In the genomic region with DNA sequence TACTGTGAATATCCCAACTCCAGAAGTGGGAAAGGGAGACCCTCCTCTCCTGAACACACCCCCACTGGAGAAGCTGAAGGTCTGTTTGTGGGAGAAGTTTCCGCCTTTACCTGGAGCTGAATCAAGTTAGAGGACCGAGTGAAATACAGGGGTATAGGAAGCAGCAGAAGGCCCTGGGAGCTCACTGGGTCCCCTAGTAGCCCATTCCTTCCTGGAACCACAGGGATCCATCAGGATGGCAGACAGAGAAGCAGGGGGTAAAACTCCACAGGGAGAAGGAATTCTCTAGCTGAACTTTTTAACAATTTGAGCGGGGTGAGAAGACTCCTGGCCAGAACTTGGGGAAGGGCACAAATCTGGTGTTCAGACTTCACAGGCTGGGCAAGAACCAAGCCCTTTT, we compare ENCODE assay signal across 14 cellular contexts.
DNase-seq lines count a peak whose midpoint lies in the region; ATAC-seq and TF ChIP-seq lines count a peak whose summit lies in the region.
"Had no signal": no experiment of that assay in that cellular context is flagged by ENCODE, and none has a peak within 500 bp of the region (broad histone marks: within the 10 kb centered on the region; RNA-seq: fewer than 3 reads in every experiment).

No MANE protein-coding gene starts in this region.

- H3K36me3 ChIP-seq in HCT116 (ENCODE audit: control insufficient read depth in 1 of 2, insufficient read depth in 2 of 2, low read length in 2 of 2) (no peaks in the 10 kb centered on the region), spleen (no peaks in the 10 kb centered on the region)
- H3K36me3 ChIP-seq: BE2C had no signal

- TF ChIP-seq POLR2A in HCT116 (IDR thresholded peaks at IDR 0.05; ENCODE audit: borderline replicate concordance, extremely low read depth, insufficient read depth, insufficient read length) (no peak), spleen (IDR thresholded peaks at IDR 0.05) (no peak)

- H3K4me1 Mint-ChIP-seq in stimulated activated effector memory CD8-positive, alpha-beta T cell treated with anti-CD3 and anti-CD28 coated beads, Interleukin-12 subunit alpha, Interleukin-12 subunit beta, amount 100 ng/mL, for 72 hours, result no peaks in the 10 kb centered on the region
- H3K4me1 Mint-ChIP-seq: CD4-positive, alpha-beta memory T cell had no signal

- H3K4me3 ChIP-seq in HCT116 (replicated peaks in 1 of 2; ENCODE audit: low read depth in 1 of 2, low read length in 2 of 2) (no peak overlapping the region), spleen (no peak overlapping the region)

- intact Hi-C loops in Right ventricle myocardium inferior (cut with DNase I) (no loop called here), cardiac septum (cut with DNase I) (no loop called here), HCT116 (cut with micrococcal nuclease) (no loop called here), spleen (cut with DNase I; ENCODE audit: low total_unique reads) (no loop called here)

- no peaks in the 10 kb centered on the region for H4K20me1 ChIP-seq in HCT116 (ENCODE audit: insufficient read depth)

- no TSS peak for BruUV-seq in HCT116 (replicated peaks; lab: Mats Ljungman, UMichigan)

- H3K27ac Mint-ChIP-seq in stimulated activated effector memory CD8-positive, alpha-beta T cell treated with anti-CD3 and anti-CD28 coated beads, Interleukin-12 subunit alpha, Interleukin-12 subunit beta, amount 100 ng/mL, for 72 hours, result no peak overlapping the region

- H3K4me1 ChIP-seq in HCT116 (ENCODE audit: control insufficient read depth in 1 of 2, insufficient read depth in 2 of 2, low read length in 2 of 2), result no peaks in the 10 kb centered on the region
- no peaks in the 10 kb centered on the region for H3K4me1 ChIP-seq in spleen
- H3K4me1 ChIP-seq: BE2C had no signal

- no peak overlapping the region for H3K9ac ChIP-seq in HCT116 (ENCODE audit: low read length)

- RAD21 ChIA-PET in HCT116 (lab: Charles Lee; ENCODE audit: low non-redundant PET in 1 of 2, low total read pairs in 2 of 2, uncharacterized antibody in 2 of 2, unreplicated experiment in 2 of 2), result no interaction called here

- H3K4me3 Mint-ChIP-seq in stimulated activated effector memory CD8-positive, alpha-beta T cell treated with anti-CD3 and anti-CD28 coated beads, Interleukin-12 subunit alpha, Interleukin-12 subunit beta, amount 100 ng/mL, for 72 hours, result no peak overlapping the region
- H3K4me3 Mint-ChIP-seq: CD4-positive, alpha-beta memory T cell had no signal

- ATAC-seq in Right ventricle myocardium inferior (no peak), HCT116 (peak; percentile 74), HG02973 (IDR thresholded peaks at IDR 0.05; ENCODE audit: unreplicated experiment) (no peak), HG03342 (IDR thresholded peaks at IDR 0.05; ENCODE audit: unreplicated experiment) (no peak)
- ATAC-seq in stimulated activated effector memory CD8-positive, alpha-beta T cell treated with anti-CD3 and anti-CD28 coated beads, Interleukin-12 subunit alpha, Interleukin-12 subunit beta, amount 100 ng/mL, for 72 hours, result no peak

- WGBS in spleen, 5 donors, result 78 to 91% (median 88%) methylated on average over 3 of the region's 3 CpGs

- H3K9me2 ChIP-seq in HCT116 (ENCODE audit: insufficient read depth), result no peaks in the 10 kb centered on the region

- no peak overlapping the region for H3K4me2 ChIP-seq in HCT116 (ENCODE audit: low read length)

- TF ChIP-seq CTCF in HCT116 (IDR thresholded peaks at IDR 0.05 in 2 of 3, conservative IDR thresholded peaks at IDR 0.05 in 1 of 3; ENCODE audit: borderline replicate concordance in 1 of 3, insufficient read depth in 1 of 3, low read depth in 2 of 3, low read length in 2 of 3), result peak in 2 of 3 experiments; percentile 33 to 42; a peak in 4 of 6 replicates
- TF ChIP-seq CTCF in spleen (IDR thresholded peaks at IDR 0.05 in 8 of 11, conservative IDR thresholded peaks at IDR 0.05 in 3 of 11), result no peak

- no peaks in the 10 kb centered on the region for H3K79me2 ChIP-seq in HCT116 (ENCODE audit: insufficient read depth, low read length)

- H3K9me3 Mint-ChIP-seq in stimulated activated effector memory CD8-positive, alpha-beta T cell treated with anti-CD3 and anti-CD28 coated beads, Interleukin-12 subunit alpha, Interleukin-12 subunit beta, amount 100 ng/mL, for 72 hours, result no peaks in the 10 kb centered on the region
- H3K9me3 Mint-ChIP-seq: CD4-positive, alpha-beta memory T cell had no signal

- no peak overlapping the region for H2AFZ ChIP-seq in HCT116 (ENCODE audit: low read depth, low read length, poor library complexity, severe bottlenecking)

- DNase-seq in Right ventricle myocardium inferior (ENCODE audit: missing footprints), result peak; percentile 8
- DNase-seq in cardiac septum (ENCODE audit: low spot score), result no peak
- no peak for DNase-seq in HCT116 (ENCODE audit: low read depth, low spot score)
- peak; percentile 50 for DNase-seq in islet precursor cell
- DNase-seq in spleen, result peak; percentile 33
- no peak for DNase-seq in stimulated activated effector memory CD8-positive, alpha-beta T cell treated with anti-CD3 and anti-CD28 coated beads, Interleukin-12 subunit alpha, Interleukin-12 subunit beta, amount 100 ng/mL, for 72 hours (ENCODE audit: low spot score in 2 of 2)
- DNase-seq: BE2C; CD4-positive, alpha-beta memory T cell; DMS79; HCEC 1CT; IMR-90 had no signal

- H3K27me3 ChIP-seq in HCT116 (ENCODE audit: insufficient read depth, low read length), result no peaks in the 10 kb centered on the region
- H3K27me3 ChIP-seq in spleen (replicated peaks in 1 of 7), result peaks cover 0 to 41% (median 0%) of the 10 kb centered on the region in 7 donors
- H3K27me3 ChIP-seq: BE2C had no signal

- no peaks in the 10 kb centered on the region for H3K9me3 ChIP-seq in HCT116 (ENCODE audit: control insufficient read depth in 1 of 2, insufficient read depth in 1 of 2, low read depth in 1 of 2, low read length in 2 of 2)
- no peaks in the 10 kb centered on the region for H3K9me3 ChIP-seq in spleen
- H3K9me3 ChIP-seq: BE2C had no signal

- CTCF ChIA-PET in HCT116 (lab: Charles Lee), result interaction anchor here (1.1 kb wide), 1 partner anchor 48 kb away, joined by 3 read pairs; no protein-coding TSS in a partner anchor

- no peak overlapping the region for H3K27ac ChIP-seq in HCT116 (ENCODE audit: low read depth, low read length)
- no peak overlapping the region for H3K27ac ChIP-seq in spleen
- H3K27ac ChIP-seq: C4-2B had no signal

- TF ChIP-seq RAD21 in HCT116 (IDR thresholded peaks at IDR 0.05; ENCODE audit: low read depth), result no peak

- H3K36me3 Mint-ChIP-seq in stimulated activated effector memory CD8-positive, alpha-beta T cell treated with anti-CD3 and anti-CD28 coated beads, Interleukin-12 subunit alpha, Interleukin-12 subunit beta, amount 100 ng/mL, for 72 hours, result no peaks in the 10 kb centered on the region
- H3K36me3 Mint-ChIP-seq: CD4-positive, alpha-beta memory T cell had no signal

- POLR2A ChIA-PET in HCT116 (lab: Charles Lee), result no interaction called here

TF ChIP-seq in HCT116, 20 proteins besides CTCF, POLR2A, EP300 and RAD21:
- TF ChIP-seq SRF (IDR thresholded peaks at IDR 0.05; ENCODE audit: low read depth) (no peak), SP1 (IDR thresholded peaks at IDR 0.05; ENCODE audit: low read depth) (no peak), YY1 (IDR thresholded peaks at IDR 0.05; ENCODE audit: extremely low read depth, insufficient replicate concordance, low read depth, low read length) (no peak), EZH2 (IDR thresholded peaks at IDR 0.05) (no peak), ZFX (IDR thresholded peaks at IDR 0.05) (no peak), JUND (IDR thresholded peaks at IDR 0.05) (no peak), ELF1 (IDR thresholded peaks at IDR 0.05; ENCODE audit: borderline replicate concordance, low read depth) (no peak), CEBPB (IDR thresholded peaks at IDR 0.05; ENCODE audit: low read depth) (no peak), CBX3 (IDR thresholded peaks at IDR 0.05; ENCODE audit: low read depth) (no peak), SIN3A (IDR thresholded peaks at IDR 0.05; ENCODE audit: low read depth) (no peak), EGR1 (IDR thresholded peaks at IDR 0.05; ENCODE audit: low read depth) (no peak)
- TF ChIP-seq, protein P1, sequence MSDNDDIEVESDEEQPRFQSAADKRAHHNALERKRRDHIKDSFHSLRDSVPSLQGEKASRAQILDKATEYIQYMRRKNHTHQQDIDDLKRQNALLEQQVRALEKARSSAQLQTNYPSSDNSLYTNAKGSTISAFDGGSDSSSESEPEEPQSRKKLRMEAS (IDR thresholded peaks at IDR 0.05), result no peak
- TF ChIP-seq, protein P2, sequence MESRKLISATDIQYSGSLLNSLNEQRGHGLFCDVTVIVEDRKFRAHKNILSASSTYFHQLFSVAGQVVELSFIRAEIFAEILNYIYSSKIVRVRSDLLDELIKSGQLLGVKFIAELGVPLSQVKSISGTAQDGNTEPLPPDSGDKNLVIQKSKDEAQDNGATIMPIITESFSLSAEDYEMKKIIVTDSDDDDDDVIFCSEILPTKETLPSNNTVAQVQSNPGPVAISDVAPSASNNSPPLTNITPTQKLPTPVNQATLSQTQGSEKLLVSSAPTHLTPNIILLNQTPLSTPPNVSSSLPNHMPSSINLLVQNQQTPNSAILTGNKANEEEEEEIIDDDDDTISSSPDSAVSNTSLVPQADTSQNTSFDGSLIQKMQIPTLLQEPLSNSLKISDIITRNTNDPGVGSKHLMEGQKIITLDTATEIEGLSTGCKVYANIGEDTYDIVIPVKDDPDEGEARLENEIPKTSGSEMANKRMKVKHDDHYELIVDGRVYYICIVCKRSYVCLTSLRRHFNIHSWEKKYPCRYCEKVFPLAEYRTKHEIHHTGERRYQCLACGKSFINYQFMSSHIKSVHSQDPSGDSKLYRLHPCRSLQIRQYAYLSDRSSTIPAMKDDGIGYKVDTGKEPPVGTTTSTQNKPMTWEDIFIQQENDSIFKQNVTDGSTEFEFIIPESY (IDR thresholded peaks at IDR 0.05; ENCODE audit: extremely low read depth, insufficient replicate concordance, low read length), result no peak

Comparison
In these comparisons a context has a peak if more than half of its experiments do, and no peak if none do; other contexts are left out.
1. DNase-seq: peak in Right ventricle myocardium inferior (single experiment), islet precursor cell (single experiment) and spleen (single experiment); none in cardiac septum (single experiment), HCT116 (single experiment) and stimulated activated effector memory CD8-positive, alpha-beta T cell treated with anti-CD3 and anti-CD28 coated beads, Interleukin-12 subunit alpha, Interleukin-12 subunit beta, amount 100 ng/mL, for 72 hours (0 of 2).
2. CTCF ChIP-seq: peak in HCT116 (2 of 3); none in spleen (0 of 11).